1 cellular context compared by ENCODE assay signal in the genomic region with DNA sequence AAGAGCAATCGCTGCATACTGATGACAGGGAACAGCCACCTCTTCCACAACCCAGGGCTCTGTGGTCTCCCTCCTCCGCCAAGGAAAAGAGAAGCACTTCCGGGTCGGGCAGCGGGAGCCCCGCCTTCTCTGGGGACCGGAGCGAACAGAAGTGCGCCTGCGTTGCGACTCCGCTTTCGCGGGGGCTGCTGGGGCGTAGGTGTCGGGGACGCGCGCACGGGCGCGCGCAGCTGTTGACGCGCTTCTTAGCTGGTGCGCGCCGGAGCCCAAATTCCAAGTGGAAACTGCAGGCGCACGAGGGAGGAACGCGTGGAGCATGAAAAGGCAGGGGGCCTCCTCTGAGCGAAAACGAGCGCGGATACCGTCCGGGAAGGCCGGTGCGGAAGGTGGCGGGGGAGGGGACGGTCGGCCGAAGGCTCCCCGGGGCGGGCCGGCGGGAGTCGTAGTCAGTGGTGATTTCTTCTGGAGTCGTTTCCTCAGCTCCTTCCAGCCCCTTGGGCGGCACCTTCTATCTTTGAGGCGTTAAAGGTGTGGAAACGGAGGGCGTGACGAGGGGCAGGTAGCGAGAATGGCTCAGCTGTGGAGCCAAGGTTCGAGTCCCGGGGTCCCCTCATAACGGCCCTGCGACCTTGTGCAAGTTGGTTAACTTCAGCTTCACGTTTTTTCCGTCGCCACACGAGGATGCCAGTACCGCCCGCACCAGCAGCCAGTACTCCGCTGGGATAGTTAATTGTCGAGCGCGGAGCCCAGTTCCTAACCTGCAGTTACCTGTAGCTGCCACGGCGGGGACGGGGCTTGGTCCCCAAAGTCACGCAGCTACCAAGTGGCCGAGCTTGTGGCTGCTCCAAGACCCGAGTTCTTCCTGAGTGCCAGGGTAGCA.
TF ChIP-seq lines count a peak whose summit lies in the region.

TSS of gene COX15 (minus strand) at position 95 of the 880 bp plus-strand sequence. CDS start at position 17, 78 bp downstream.
A gene with protein sequence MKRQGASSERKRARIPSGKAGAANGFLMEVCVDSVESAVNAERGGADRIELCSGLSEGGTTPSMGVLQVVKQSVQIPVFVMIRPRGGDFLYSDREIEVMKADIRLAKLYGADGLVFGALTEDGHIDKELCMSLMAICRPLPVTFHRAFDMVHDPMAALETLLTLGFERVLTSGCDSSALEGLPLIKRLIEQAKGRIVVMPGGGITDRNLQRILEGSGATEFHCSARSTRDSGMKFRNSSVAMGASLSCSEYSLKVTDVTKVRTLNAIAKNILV (plus strand): TSS at position 202 of the 880 bp plus-strand sequence. CDS start 115 bp downstream, at position 317.

TF ChIP-seq in GM23338, 12 proteins besides CTCF, POLR2A, EP300 and RAD21:
- TF ChIP-seq STAT1 (IDR thresholded peaks at IDR 0.05; ENCODE audit: unreplicated experiment) (no peak), EZH2 (IDR thresholded peaks at IDR 0.05; ENCODE audit: low read depth, unreplicated experiment) (no peak), ETS1 (IDR thresholded peaks at IDR 0.05) (peak; percentile 86), CREB1 (CRISPR knock-in tag; IDR thresholded peaks at IDR 0.05; ENCODE audit: low read depth) (peak; percentile 51), ZNF462 (CRISPR knock-in tag; IDR thresholded peaks at IDR 0.05) (no peak), ZNF331 (CRISPR knock-in tag; IDR thresholded peaks at IDR 0.05; ENCODE audit: low read depth) (no peak), POLR2AphosphoS5 (IDR thresholded peaks at IDR 0.05; ENCODE audit: low read depth) (peak; percentile 93), JUNB (IDR thresholded peaks at IDR 0.05; ENCODE audit: unreplicated experiment) (no peak), ZNF114 (CRISPR knock-in tag; IDR thresholded peaks at IDR 0.05) (peak; percentile 23; the same call in 1 of the 2 replicates), NANOG (IDR thresholded peaks at IDR 0.05; ENCODE audit: borderline replicate concordance) (no peak), EZH2phosphoT487 (IDR thresholded peaks at IDR 0.05; ENCODE audit: unreplicated experiment) (no peak)
- TF ChIP-seq, protein P1, sequence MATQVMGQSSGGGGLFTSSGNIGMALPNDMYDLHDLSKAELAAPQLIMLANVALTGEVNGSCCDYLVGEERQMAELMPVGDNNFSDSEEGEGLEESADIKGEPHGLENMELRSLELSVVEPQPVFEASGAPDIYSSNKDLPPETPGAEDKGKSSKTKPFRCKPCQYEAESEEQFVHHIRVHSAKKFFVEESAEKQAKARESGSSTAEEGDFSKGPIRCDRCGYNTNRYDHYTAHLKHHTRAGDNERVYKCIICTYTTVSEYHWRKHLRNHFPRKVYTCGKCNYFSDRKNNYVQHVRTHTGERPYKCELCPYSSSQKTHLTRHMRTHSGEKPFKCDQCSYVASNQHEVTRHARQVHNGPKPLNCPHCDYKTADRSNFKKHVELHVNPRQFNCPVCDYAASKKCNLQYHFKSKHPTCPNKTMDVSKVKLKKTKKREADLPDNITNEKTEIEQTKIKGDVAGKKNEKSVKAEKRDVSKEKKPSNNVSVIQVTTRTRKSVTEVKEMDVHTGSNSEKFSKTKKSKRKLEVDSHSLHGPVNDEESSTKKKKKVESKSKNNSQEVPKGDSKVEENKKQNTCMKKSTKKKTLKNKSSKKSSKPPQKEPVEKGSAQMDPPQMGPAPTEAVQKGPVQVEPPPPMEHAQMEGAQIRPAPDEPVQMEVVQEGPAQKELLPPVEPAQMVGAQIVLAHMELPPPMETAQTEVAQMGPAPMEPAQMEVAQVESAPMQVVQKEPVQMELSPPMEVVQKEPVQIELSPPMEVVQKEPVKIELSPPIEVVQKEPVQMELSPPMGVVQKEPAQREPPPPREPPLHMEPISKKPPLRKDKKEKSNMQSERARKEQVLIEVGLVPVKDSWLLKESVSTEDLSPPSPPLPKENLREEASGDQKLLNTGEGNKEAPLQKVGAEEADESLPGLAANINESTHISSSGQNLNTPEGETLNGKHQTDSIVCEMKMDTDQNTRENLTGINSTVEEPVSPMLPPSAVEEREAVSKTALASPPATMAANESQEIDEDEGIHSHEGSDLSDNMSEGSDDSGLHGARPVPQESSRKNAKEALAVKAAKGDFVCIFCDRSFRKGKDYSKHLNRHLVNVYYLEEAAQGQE (IDR thresholded peaks at IDR 0.05; ENCODE audit: unreplicated experiment), result no peak
